ENCODE assay signal across 24 cellular contexts in genomic region chr1:232132572-232132971, GRCh38.
"Had no signal": no experiment of that assay in that cellular context is flagged by ENCODE, and none has a peak within 500 bp of the region (broad histone marks: within the 10 kb centered on the region; RNA-seq: fewer than 3 reads in every experiment).

No MANE protein-coding gene starts in this region.

- H3K4me1 Mint-ChIP-seq: brain, immature natural killer cell had no signal

- H3K27me3 ChIP-seq: ascending aorta, cardiac muscle cell, colonic mucosa, left lung, tibial nerve had no signal

- DNase-seq: activated CD4-positive, alpha-beta T cell treated with anti-CD3 and anti-CD28 coated beads for 48 hours; activated CD4-positive, alpha-beta T cell treated with anti-CD3 and anti-CD28 coated beads, Interleukin-2, amount 50 U/mL, for 48 hours; activated CD8-positive, alpha-beta memory T cell treated with anti-CD3 and anti-CD28 coated beads for 24 hours; activated effector memory CD4-positive, alpha-beta T cell treated with anti-CD3 and anti-CD28 coated beads, Interleukin-2, amount 50 U/mL, for 16 hours; activated naive CD4-positive, alpha-beta T cell treated with anti-CD3 and anti-CD28 coated beads for 36 hours; activated naive CD8-positive, alpha-beta T cell treated with anti-CD3 and anti-CD28 coated beads, Interleukin-2, amount 10 ng/mL, durations not matched to agents 7 days and 5 days; cerebellar nuclear complex; colonic mucosa; effector CD8-positive, alpha-beta T cell; immature natural killer cell; left lung; mucosa of descending colon; posterior cingulate gyrus; right cardiac atrium; spleen; stimulated activated naive CD4-positive, alpha-beta T cell treated with Interleukin-2 at 50 U/mL for 16 hours had no signal

- H3K9me3 ChIP-seq: ascending aorta, colonic mucosa, mucosa of descending colon had no signal

- H3K27ac Mint-ChIP-seq: activated naive CD4-positive, alpha-beta T cell treated with anti-CD3 and anti-CD28 coated beads for 36 hours; activated naive CD8-positive, alpha-beta T cell treated with anti-CD3 and anti-CD28 coated beads, Interleukin-2, amount 10 ng/mL, durations not matched to agents 7 days and 5 days; activated T-helper 1 cell treated with anti-CD3 and anti-CD28 coated beads, Interleukin-12 subunit alpha, Interleukin-12 subunit beta, Interleukin-2, Interleukin-4 antibody, amounts not matched to agents 30 ng/mL and 10 ng/mL and 1 ng/mL, durations not matched to agents 14 hours and 24 hours and 36 hours; brain; immature natural killer cell; natural killer cell treated with Interleukin-12 subunit alpha and Interleukin-12 subunit beta and Interleukin-15 and Interleukin-18, amount 100 ng/mL, for 72 hours had no signal

- H3K4me3 Mint-ChIP-seq: activated naive CD4-positive, alpha-beta T cell treated with anti-CD3 and anti-CD28 coated beads for 36 hours; activated naive CD8-positive, alpha-beta T cell treated with anti-CD3 and anti-CD28 coated beads, Interleukin-2, amount 10 ng/mL, durations not matched to agents 7 days and 5 days; activated T-helper 1 cell treated with anti-CD3 and anti-CD28 coated beads, Interleukin-12 subunit alpha, Interleukin-12 subunit beta, Interleukin-2, Interleukin-4 antibody, amounts not matched to agents 30 ng/mL and 10 ng/mL and 1 ng/mL, durations not matched to agents 14 hours and 24 hours and 36 hours; brain; immature natural killer cell; natural killer cell treated with Interleukin-12 subunit alpha and Interleukin-12 subunit beta and Interleukin-15 and Interleukin-18, amount 100 ng/mL, for 72 hours had no signal

- H3K36me3 Mint-ChIP-seq: activated naive CD8-positive, alpha-beta T cell treated with anti-CD3 and anti-CD28 coated beads, Interleukin-2, amount 10 ng/mL, durations not matched to agents 7 days and 5 days; immature natural killer cell had no signal

- H3K27ac ChIP-seq: ascending aorta, cardiac muscle cell, colonic mucosa, left lung, spleen, tibial nerve had no signal

- H3K4me3 ChIP-seq: ascending aorta, cardiac muscle cell, colonic mucosa, left lung, lung, mucosa of descending colon, spleen, tibial nerve had no signal

- H3K4me1 ChIP-seq: ascending aorta, colonic mucosa, left lung, spleen, tibial nerve had no signal

- ATAC-seq: activated CD4-positive, CD25-positive, alpha-beta regulatory T cell treated with anti-CD3 and anti-CD28 coated beads, Interleukin-2, amount 50 U/mL, for 24 hours; left lung; mucosa of descending colon; natural killer cell treated with Interleukin-12 subunit alpha and Interleukin-12 subunit beta and Interleukin-15 and Interleukin-18, amount 100 ng/mL, for 72 hours; right cardiac atrium had no signal

- H3K36me3 ChIP-seq: ascending aorta, cardiac muscle cell, colonic mucosa, left lung, spleen, tibial nerve had no signal
